In genomic region chr5:172235827-172236749, GRCh38 we compare ENCODE assay signal across 18 cellular contexts. TPM values are rescaled to one million over a fixed set of nuclear protein-coding genes. Genes with fewer than 3 reads are reported as not detected.
DNase-seq lines count a peak whose midpoint lies in the region; ATAC-seq and TF ChIP-seq lines count a peak whose summit lies in the region.
"Had no signal": no experiment of that assay in that cellular context is flagged by ENCODE, and none has a peak within 500 bp of the region (broad histone marks: within the 10 kb centered on the region; RNA-seq: fewer than 3 reads in every experiment).

No MANE protein-coding gene starts in this region.

- peaks cover 32% of the 10 kb centered on the region for H3K79me2 ChIP-seq in SU-DHL-6 (ENCODE audit: insufficient read depth, low read length)

- 0 out of 2 replicates have a peak, but pooled peaks cover 2% of the 10 kb centered on the region for H3K4me1 ChIP-seq in HAP-1

- H3K36me3 Mint-ChIP-seq in activated CD4-positive, alpha-beta memory T cell treated with anti-CD3 and anti-CD28 coated beads, Interleukin-2, amount 10 ng/mL, durations not matched to agents 7 days and 5 days (ENCODE audit: low read depth): peaks cover 38% of the 10 kb centered on the region
- peaks cover 15% of the 10 kb centered on the region for H3K36me3 Mint-ChIP-seq in activated CD4-positive, alpha-beta memory T cell treated with anti-CD3 and anti-CD28 coated beads for 36 hours
- H3K36me3 Mint-ChIP-seq in glutamatergic neuron (ENCODE audit: unreplicated experiment): no peaks in the 10 kb centered on the region
- H3K36me3 Mint-ChIP-seq in stimulated activated memory B cell treated with anti-CD40 and anti-IgM and Interleukin-4, amounts not matched to agents 10 μg/mL and 1 μg/mL and 100 μg/mL, for 72 hours: peaks cover 30% of the 10 kb centered on the region
- peaks cover 18% of the 10 kb centered on the region for H3K36me3 Mint-ChIP-seq in activated CD4-positive, alpha-beta T cell treated with anti-CD3 and anti-CD28 coated beads, Interleukin-2, amount 10 ng/mL, durations not matched to agents 24 days and 14 days (ENCODE audit: low read depth)
- H3K36me3 Mint-ChIP-seq in stimulated activated effector memory CD8-positive, alpha-beta T cell treated with anti-CD3 and anti-CD28 coated beads, Interleukin-12 subunit alpha, Interleukin-12 subunit beta, amount 100 ng/mL, for 72 hours: peaks cover 33% of the 10 kb centered on the region
- H3K36me3 Mint-ChIP-seq: natural killer cell had no signal

- intact Hi-C loops in activated CD4-positive, alpha-beta memory T cell treated with anti-CD3 and anti-CD28 coated beads for 36 hours (cut with micrococcal nuclease): loop anchor here (5.0 kb wide), 1 partner anchor 41 kb away; no protein-coding TSS in a partner anchor
- intact Hi-C loops in activated CD4-positive, alpha-beta T cell treated with anti-CD3 and anti-CD28 coated beads, Interleukin-2, amount 10 ng/mL, durations not matched to agents 24 days and 14 days (cut with micrococcal nuclease): loop anchor here (10.0 kb wide), 1 partner anchor 271 kb away; no protein-coding TSS in a partner anchor

- CTCF ChIA-PET in activated CD4-positive, alpha-beta memory T cell treated with anti-CD3 and anti-CD28 coated beads, Interleukin-2, amount 10 ng/mL, durations not matched to agents 7 days and 5 days (lab: Charles Lee): interaction anchor here (0.7 to 1.5 kb wide), 3 partner anchors 13 to 61 kb away, joined by 3 to 4 read pairs (median 3); no protein-coding TSS in a partner anchor
- CTCF ChIA-PET in activated CD4-positive, alpha-beta memory T cell treated with anti-CD3 and anti-CD28 coated beads for 36 hours (lab: Charles Lee): no interaction called here

- H2AFZ ChIP-seq in SU-DHL-6 (ENCODE audit: low read depth, low read length, severe bottlenecking): no peak overlapping the region

- no peak for ATAC-seq in stimulated activated memory B cell treated with anti-CD40 and anti-IgM and Interleukin-4, amounts not matched to agents 10 μg/mL and 1 μg/mL and 100 μg/mL, for 72 hours
- no peak for ATAC-seq in stimulated activated effector memory CD8-positive, alpha-beta T cell treated with anti-CD3 and anti-CD28 coated beads, Interleukin-12 subunit alpha, Interleukin-12 subunit beta, amount 100 ng/mL, for 72 hours
- ATAC-seq: natural killer cell had no signal

- no peaks in the 10 kb centered on the region for H3F3A ChIP-seq in SU-DHL-6 (ENCODE audit: insufficient read depth)

- H3K27ac Mint-ChIP-seq in activated CD4-positive, alpha-beta memory T cell treated with anti-CD3 and anti-CD28 coated beads, Interleukin-2, amount 10 ng/mL, durations not matched to agents 7 days and 5 days: peak overlapping the region; percentile 21
- no peak overlapping the region for H3K27ac Mint-ChIP-seq in activated CD4-positive, alpha-beta memory T cell treated with anti-CD3 and anti-CD28 coated beads for 36 hours
- H3K27ac Mint-ChIP-seq in glutamatergic neuron (ENCODE audit: unreplicated experiment): peak overlapping the region; percentile 18
- H3K27ac Mint-ChIP-seq in stimulated activated memory B cell treated with anti-CD40 and anti-IgM and Interleukin-4, amounts not matched to agents 10 μg/mL and 1 μg/mL and 100 μg/mL, for 72 hours: peak overlapping the region; percentile 62
- no peak overlapping the region for H3K27ac Mint-ChIP-seq in activated CD4-positive, alpha-beta T cell treated with anti-CD3 and anti-CD28 coated beads, Interleukin-2, amount 10 ng/mL, durations not matched to agents 24 days and 14 days
- no peak overlapping the region for H3K27ac Mint-ChIP-seq in stimulated activated effector memory CD8-positive, alpha-beta T cell treated with anti-CD3 and anti-CD28 coated beads, Interleukin-12 subunit alpha, Interleukin-12 subunit beta, amount 100 ng/mL, for 72 hours
- H3K27ac Mint-ChIP-seq: activated T-helper 2 cell treated with anti-CD3 and anti-CD28 coated beads, Interferon-gamma antibody, Interleukin-2, Interleukin-4, amounts not matched to agents 10 μg/mL and 5 μg/mL and 100 μg/mL, durations not matched to agents 14 hours and 24 hours and 36 hours; natural killer cell had no signal

- POLR2A ChIA-PET in activated CD4-positive, alpha-beta memory T cell treated with anti-CD3 and anti-CD28 coated beads, Interleukin-2, amount 10 ng/mL, durations not matched to agents 7 days and 5 days (lab: Charles Lee): interaction anchor here (1.5 kb wide), 1 partner anchor 46 kb away, joined by 3 read pairs; no protein-coding TSS in a partner anchor
- POLR2A ChIA-PET in activated CD4-positive, alpha-beta memory T cell treated with anti-CD3 and anti-CD28 coated beads for 36 hours (lab: Charles Lee): no interaction called here

- no peaks in the 10 kb centered on the region for H3K36me3 ChIP-seq in SU-DHL-6 (ENCODE audit: low read length)
- H3K36me3 ChIP-seq in HAP-1 (replicated peaks): peaks cover 12% of the 10 kb centered on the region

- peaks cover 1% of the 10 kb centered on the region for H3K27me3 Mint-ChIP-seq in activated CD4-positive, alpha-beta memory T cell treated with anti-CD3 and anti-CD28 coated beads, Interleukin-2, amount 10 ng/mL, durations not matched to agents 7 days and 5 days
- H3K27me3 Mint-ChIP-seq in activated CD4-positive, alpha-beta memory T cell treated with anti-CD3 and anti-CD28 coated beads for 36 hours: no peaks in the 10 kb centered on the region
- no peaks in the 10 kb centered on the region for H3K27me3 Mint-ChIP-seq in glutamatergic neuron (ENCODE audit: unreplicated experiment)
- no peaks in the 10 kb centered on the region for H3K27me3 Mint-ChIP-seq in stimulated activated memory B cell treated with anti-CD40 and anti-IgM and Interleukin-4, amounts not matched to agents 10 μg/mL and 1 μg/mL and 100 μg/mL, for 72 hours
- H3K27me3 Mint-ChIP-seq in activated CD4-positive, alpha-beta T cell treated with anti-CD3 and anti-CD28 coated beads, Interleukin-2, amount 10 ng/mL, durations not matched to agents 24 days and 14 days: no peaks in the 10 kb centered on the region

- H3K9me3 ChIP-seq in SU-DHL-6 (ENCODE audit: insufficient read depth, low read length): no peaks in the 10 kb centered on the region
- H3K9me3 ChIP-seq in HAP-1: no peaks in the 10 kb centered on the region
- H3K9me3 ChIP-seq: upper lobe of right lung had no signal

- no peaks in the 10 kb centered on the region for H4K20me1 ChIP-seq in SU-DHL-6 (ENCODE audit: low read depth, low read length)

- in situ Hi-C loops in HAP-1 (cut with MboI; ENCODE audit: low sequenced_read_pairs): no loop called here

- H3K4me2 ChIP-seq in SU-DHL-6 (ENCODE audit: low read depth, low read length, poor library complexity, severe bottlenecking): peak overlapping the region; percentile 7

- peaks cover 47% of the 10 kb centered on the region for H3K4me1 Mint-ChIP-seq in activated CD4-positive, alpha-beta memory T cell treated with anti-CD3 and anti-CD28 coated beads, Interleukin-2, amount 10 ng/mL, durations not matched to agents 7 days and 5 days
- H3K4me1 Mint-ChIP-seq in activated CD4-positive, alpha-beta memory T cell treated with anti-CD3 and anti-CD28 coated beads for 36 hours (ENCODE audit: low read depth): peaks cover 40% of the 10 kb centered on the region
- peaks cover 18% of the 10 kb centered on the region for H3K4me1 Mint-ChIP-seq in glutamatergic neuron (ENCODE audit: low read depth, unreplicated experiment)
- H3K4me1 Mint-ChIP-seq in stimulated activated memory B cell treated with anti-CD40 and anti-IgM and Interleukin-4, amounts not matched to agents 10 μg/mL and 1 μg/mL and 100 μg/mL, for 72 hours: peaks cover 38% of the 10 kb centered on the region
- H3K4me1 Mint-ChIP-seq in activated CD4-positive, alpha-beta T cell treated with anti-CD3 and anti-CD28 coated beads, Interleukin-2, amount 10 ng/mL, durations not matched to agents 24 days and 14 days: peaks cover 40% of the 10 kb centered on the region
- H3K4me1 Mint-ChIP-seq in stimulated activated effector memory CD8-positive, alpha-beta T cell treated with anti-CD3 and anti-CD28 coated beads, Interleukin-12 subunit alpha, Interleukin-12 subunit beta, amount 100 ng/mL, for 72 hours: peaks cover 38% of the 10 kb centered on the region

- H3K27me3 ChIP-seq in SU-DHL-6 (ENCODE audit: low read length) (no peaks in the 10 kb centered on the region), HAP-1 (ENCODE audit: low read depth) (no peaks in the 10 kb centered on the region)
- H3K27me3 ChIP-seq: upper lobe of right lung had no signal

- H3K9me3 Mint-ChIP-seq in activated CD4-positive, alpha-beta memory T cell treated with anti-CD3 and anti-CD28 coated beads, Interleukin-2, amount 10 ng/mL, durations not matched to agents 7 days and 5 days: no peaks in the 10 kb centered on the region
- H3K9me3 Mint-ChIP-seq in activated CD4-positive, alpha-beta memory T cell treated with anti-CD3 and anti-CD28 coated beads for 36 hours: no peaks in the 10 kb centered on the region
- no peaks in the 10 kb centered on the region for H3K9me3 Mint-ChIP-seq in glutamatergic neuron (ENCODE audit: unreplicated experiment)
- no peaks in the 10 kb centered on the region for H3K9me3 Mint-ChIP-seq in stimulated activated memory B cell treated with anti-CD40 and anti-IgM and Interleukin-4, amounts not matched to agents 10 μg/mL and 1 μg/mL and 100 μg/mL, for 72 hours
- H3K9me3 Mint-ChIP-seq in activated CD4-positive, alpha-beta T cell treated with anti-CD3 and anti-CD28 coated beads, Interleukin-2, amount 10 ng/mL, durations not matched to agents 24 days and 14 days: no peaks in the 10 kb centered on the region
- no peaks in the 10 kb centered on the region for H3K9me3 Mint-ChIP-seq in stimulated activated effector memory CD8-positive, alpha-beta T cell treated with anti-CD3 and anti-CD28 coated beads, Interleukin-12 subunit alpha, Interleukin-12 subunit beta, amount 100 ng/mL, for 72 hours
- H3K9me3 Mint-ChIP-seq: activated T-helper 2 cell treated with anti-CD3 and anti-CD28 coated beads, Interferon-gamma antibody, Interleukin-2, Interleukin-4, amounts not matched to agents 10 μg/mL and 5 μg/mL and 100 μg/mL, durations not matched to agents 14 hours and 24 hours and 36 hours; natural killer cell had no signal

- no peak overlapping the region for H3K9ac ChIP-seq in SU-DHL-6 (ENCODE audit: low read length)

- no peak overlapping the region for H3K27ac ChIP-seq in SU-DHL-6 (ENCODE audit: low read depth, low read length)
- H3K27ac ChIP-seq: skin epidermis, upper lobe of right lung had no signal

- no peak for DNase-seq in activated CD4-positive, alpha-beta memory T cell treated with anti-CD3 and anti-CD28 coated beads, Interleukin-2, amount 10 ng/mL, durations not matched to agents 7 days and 5 days
- no peak for DNase-seq in activated CD4-positive, alpha-beta memory T cell treated with anti-CD3 and anti-CD28 coated beads for 36 hours
- DNase-seq in glutamatergic neuron (no peak), HAP-1 (ENCODE audit: low spot score in 2 of 2) (no peak)
- no peak for DNase-seq in activated CD4-positive, alpha-beta T cell treated with anti-CD3 and anti-CD28 coated beads, Interleukin-2, amount 10 ng/mL, durations not matched to agents 24 days and 14 days
- no peak for DNase-seq in stimulated activated effector memory CD8-positive, alpha-beta T cell treated with anti-CD3 and anti-CD28 coated beads, Interleukin-12 subunit alpha, Interleukin-12 subunit beta, amount 100 ng/mL, for 72 hours (ENCODE audit: low spot score in 2 of 2)
- DNase-seq: ACHN, DND-41, natural killer cell, NCI-H1105, NCI-H82, upper lobe of right lung had no signal

- TF ChIP-seq CTCF in SU-DHL-6 (IDR thresholded peaks at IDR 0.05; ENCODE audit: insufficient read depth, low read length, poor library complexity, severe bottlenecking) (no peak), glutamatergic neuron (IDR thresholded peaks at IDR 0.05; ENCODE audit: partially characterized antibody, unreplicated experiment) (no peak)

- H3K9me2 ChIP-seq in SU-DHL-6 (replicated peaks; ENCODE audit: insufficient read depth, low read length): no peaks in the 10 kb centered on the region

- no peak overlapping the region for H3K4me3 ChIP-seq in SU-DHL-6 (ENCODE audit: insufficient read depth, low read length, poor library complexity, severe bottlenecking)
- H3K4me3 ChIP-seq in HAP-1: no peak overlapping the region
- H3K4me3 ChIP-seq: SK-N-MC, skin epidermis, upper lobe of right lung had no signal

- no peak overlapping the region for H3K4me3 Mint-ChIP-seq in activated CD4-positive, alpha-beta memory T cell treated with anti-CD3 and anti-CD28 coated beads, Interleukin-2, amount 10 ng/mL, durations not matched to agents 7 days and 5 days
- no peak overlapping the region for H3K4me3 Mint-ChIP-seq in activated CD4-positive, alpha-beta memory T cell treated with anti-CD3 and anti-CD28 coated beads for 36 hours
- H3K4me3 Mint-ChIP-seq in glutamatergic neuron (ENCODE audit: unreplicated experiment): peak overlapping the region; percentile 23
- H3K4me3 Mint-ChIP-seq in stimulated activated memory B cell treated with anti-CD40 and anti-IgM and Interleukin-4, amounts not matched to agents 10 μg/mL and 1 μg/mL and 100 μg/mL, for 72 hours: peak overlapping the region; percentile 5
- H3K4me3 Mint-ChIP-seq in activated CD4-positive, alpha-beta T cell treated with anti-CD3 and anti-CD28 coated beads, Interleukin-2, amount 10 ng/mL, durations not matched to agents 24 days and 14 days: no peak overlapping the region
- H3K4me3 Mint-ChIP-seq in stimulated activated effector memory CD8-positive, alpha-beta T cell treated with anti-CD3 and anti-CD28 coated beads, Interleukin-12 subunit alpha, Interleukin-12 subunit beta, amount 100 ng/mL, for 72 hours: no peak overlapping the region
- H3K4me3 Mint-ChIP-seq: natural killer cell had no signal

RNA-seq across cellular contexts. Expression of gene EFCAB9, which starts 42.1 kb away (rescaled TPM):
- not detected for total RNA-seq in activated CD4-positive, alpha-beta memory T cell treated with anti-CD3 and anti-CD28 coated beads, Interleukin-2, amount 10 ng/mL, durations not matched to agents 7 days and 5 days
- not detected for total RNA-seq in activated CD4-positive, alpha-beta memory T cell treated with anti-CD3 and anti-CD28 coated beads for 36 hours
- not detected for total RNA-seq in glutamatergic neuron (ENCODE audit: unreplicated experiment)
- not detected in 2 replicates for total RNA-seq in activated CD4-positive, alpha-beta T cell treated with anti-CD3 and anti-CD28 coated beads, Interleukin-2, amount 10 ng/mL, durations not matched to agents 24 days and 14 days
- total RNA-seq: activated T-helper 2 cell treated with anti-CD3 and anti-CD28 coated beads, Interferon-gamma antibody, Interleukin-2, Interleukin-4, amounts not matched to agents 10 μg/mL and 5 μg/mL and 100 μg/mL, durations not matched to agents 14 hours and 24 hours and 36 hours; chondrocyte; natural killer cell; upper lobe of right lung had no signal

RNA-seq across cellular contexts. Expression of gene UBTD2, which starts 47.5 kb away (rescaled TPM):
- total RNA-seq in activated CD4-positive, alpha-beta memory T cell treated with anti-CD3 and anti-CD28 coated beads, Interleukin-2, amount 10 ng/mL, durations not matched to agents 7 days and 5 days: 10 to 100 TPM; 10.2 to 10.6 TPM
- total RNA-seq in activated CD4-positive, alpha-beta memory T cell treated with anti-CD3 and anti-CD28 coated beads for 36 hours: 1 to 10 TPM; 4.6 to 4.9 TPM
- 68.1 TPM for total RNA-seq in glutamatergic neuron (ENCODE audit: unreplicated experiment)
- 5.5 and 6.3 TPM in 2 replicates for total RNA-seq in activated CD4-positive, alpha-beta T cell treated with anti-CD3 and anti-CD28 coated beads, Interleukin-2, amount 10 ng/mL, durations not matched to agents 24 days and 14 days

RNA-seq across cellular contexts. Expression of gene STK10, which starts 48.1 kb away (rescaled TPM):
- total RNA-seq in activated CD4-positive, alpha-beta memory T cell treated with anti-CD3 and anti-CD28 coated beads, Interleukin-2, amount 10 ng/mL, durations not matched to agents 7 days and 5 days: 100 to 1,000 TPM; 301 to 316 TPM
- total RNA-seq in activated CD4-positive, alpha-beta memory T cell treated with anti-CD3 and anti-CD28 coated beads for 36 hours: 100 to 1,000 TPM in 1 of 2 experiments, 10 to 100 TPM in 1; 98.2 to 104 TPM
- total RNA-seq in glutamatergic neuron (ENCODE audit: unreplicated experiment): 84.7 TPM
- 87.9 and 91.1 TPM in 2 replicates for total RNA-seq in activated CD4-positive, alpha-beta T cell treated with anti-CD3 and anti-CD28 coated beads, Interleukin-2, amount 10 ng/mL, durations not matched to agents 24 days and 14 days

Comparison
In these comparisons a context has a peak if more than half of its experiments do, and no peak if none do; other contexts are left out.
1. H3K27ac Mint-ChIP-seq: peak in activated CD4-positive, alpha-beta memory T cell treated with anti-CD3 and anti-CD28 coated beads, Interleukin-2, amount 10 ng/mL, durations not matched to agents 7 days and 5 days (single experiment), glutamatergic neuron (single experiment) and stimulated activated memory B cell treated with anti-CD40 and anti-IgM and Interleukin-4, amounts not matched to agents 10 μg/mL and 1 μg/mL and 100 μg/mL, for 72 hours (single experiment); none in activated CD4-positive, alpha-beta memory T cell treated with anti-CD3 and anti-CD28 coated beads for 36 hours (single experiment), activated CD4-positive, alpha-beta T cell treated with anti-CD3 and anti-CD28 coated beads, Interleukin-2, amount 10 ng/mL, durations not matched to agents 24 days and 14 days (single experiment) and stimulated activated effector memory CD8-positive, alpha-beta T cell treated with anti-CD3 and anti-CD28 coated beads, Interleukin-12 subunit alpha, Interleukin-12 subunit beta, amount 100 ng/mL, for 72 hours (single experiment).
2. H3K4me3 Mint-ChIP-seq: peak in glutamatergic neuron (single experiment) and stimulated activated memory B cell treated with anti-CD40 and anti-IgM and Interleukin-4, amounts not matched to agents 10 μg/mL and 1 μg/mL and 100 μg/mL, for 72 hours (single experiment); none in activated CD4-positive, alpha-beta memory T cell treated with anti-CD3 and anti-CD28 coated beads, Interleukin-2, amount 10 ng/mL, durations not matched to agents 7 days and 5 days (single experiment), activated CD4-positive, alpha-beta memory T cell treated with anti-CD3 and anti-CD28 coated beads for 36 hours (single experiment), activated CD4-positive, alpha-beta T cell treated with anti-CD3 and anti-CD28 coated beads, Interleukin-2, amount 10 ng/mL, durations not matched to agents 24 days and 14 days (single experiment) and stimulated activated effector memory CD8-positive, alpha-beta T cell treated with anti-CD3 and anti-CD28 coated beads, Interleukin-12 subunit alpha, Interleukin-12 subunit beta, amount 100 ng/mL, for 72 hours (single experiment).